In the genomic region with DNA sequence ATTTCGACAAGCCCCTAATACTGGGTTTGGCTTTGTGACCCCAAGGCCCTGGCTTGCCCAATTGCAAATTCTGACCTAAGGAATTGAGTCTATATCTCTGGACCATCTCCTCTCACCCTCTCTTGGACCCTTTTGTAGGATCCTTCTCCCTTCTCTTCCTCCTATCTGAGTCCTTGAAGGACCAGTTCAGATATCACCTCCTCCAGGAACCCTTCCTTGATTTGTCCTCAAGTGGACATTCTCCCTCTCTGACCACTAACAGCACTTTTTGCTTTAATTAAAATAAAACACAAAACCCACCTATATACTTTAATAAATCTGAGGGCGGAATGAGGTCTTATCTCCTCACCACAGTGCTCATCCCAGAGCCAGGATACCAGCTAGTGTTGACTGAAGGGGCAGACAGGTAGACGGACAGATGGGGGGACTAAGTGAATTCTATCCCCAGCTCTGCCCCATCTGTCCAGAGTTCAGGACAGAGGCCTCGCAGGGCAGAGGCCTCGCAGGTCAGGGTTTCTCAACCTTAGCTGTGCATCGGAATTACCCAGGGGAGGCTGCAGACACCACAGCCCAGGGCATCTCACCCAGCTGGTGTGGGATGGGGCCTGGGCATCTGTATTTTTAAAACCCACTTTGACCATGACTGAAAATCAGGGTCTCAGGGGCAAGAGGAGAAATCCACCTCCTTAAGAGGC, we compare ENCODE assay signal across 15 cellular contexts. TPM values are rescaled to one million over a fixed set of nuclear protein-coding genes. Genes with fewer than 3 reads are reported as not detected.
DNase-seq lines count a peak whose midpoint lies in the region; ATAC-seq and TF ChIP-seq lines count a peak whose summit lies in the region.
"Had no signal": no experiment of that assay in that cellular context is flagged by ENCODE, and none has a peak within 500 bp of the region (broad histone marks: within the 10 kb centered on the region; RNA-seq: fewer than 3 reads in every experiment).

No MANE protein-coding gene starts in this region.

- H3K27ac ChIP-seq in RWPE2 (ENCODE audit: poor library complexity, severe bottlenecking) (peak overlapping the region; percentile 95), foreskin keratinocyte (peak overlapping the region; percentile 13), gastrocnemius medialis (peak overlapping the region in 3 of 4 donors; percentile 36 to 69 (median 53)), endodermal cell (ENCODE audit: low read depth, low read length) (no peak overlapping the region)
- H3K27ac ChIP-seq: testis had no signal

- TF ChIP-seq CTCF in CD14-positive monocyte (IDR thresholded peaks at IDR 0.05) = no peak
- TF ChIP-seq CTCF in RWPE2 (IDR thresholded peaks at IDR 0.05; ENCODE audit: poor library complexity, severe bottlenecking) = no peak
- no peak for TF ChIP-seq CTCF in foreskin keratinocyte (conservative IDR thresholded peaks at IDR 0.05)
- TF ChIP-seq CTCF in gastrocnemius medialis (IDR thresholded peaks at IDR 0.05 in 4 of 5, conservative IDR thresholded peaks at IDR 0.05 in 1 of 5) = no peak
- TF ChIP-seq CTCF in endodermal cell (conservative IDR thresholded peaks at IDR 0.05) = no peak

- H3K27me3 Mint-ChIP-seq in CD14-positive monocyte (ENCODE audit: low read depth in 3 of 3) (peaks cover 13 to 28% (median 17%) of the 10 kb centered on the region in 3 donors), endodermal cell (ENCODE audit: insufficient read depth) (peaks cover 3% of the 10 kb centered on the region)

- no peak for DNase-seq in CD14-positive monocyte (ENCODE audit: low spot score)
- no peak for DNase-seq in RWPE2 (ENCODE audit: low spot score)
- no peak for DNase-seq in foreskin keratinocyte
- DNase-seq in gastrocnemius medialis = no peak
- no peak for DNase-seq in endodermal cell
- DNase-seq in AG20443 (ENCODE audit: low spot score) = no peak
- no peak for DNase-seq in NCI-H1436 treated with DMSO at 0.1 percent for 48 hours (lab: John Stamatoyannopoulos, UW)
- DNase-seq: activated CD4-positive, CD25-positive, alpha-beta regulatory T cell treated with anti-CD3 and anti-CD28 coated beads, Interleukin-2, amount 50 U/mL, for 72 hours; activated CD8-positive, alpha-beta memory T cell treated with anti-CD3 and anti-CD28 coated beads, Interleukin-2, amount 50 U/mL, for 4 hours; activated naive CD4-positive, alpha-beta T cell treated with anti-CD3 and anti-CD28 coated beads for 36 hours; NCI-H1930; NCI-H524 treated with DMSO at 0.1 percent for 48 hours; testis had no signal

- no peak for TF ChIP-seq POLR2A in gastrocnemius medialis (IDR thresholded peaks at IDR 0.05)

- no peak for ATAC-seq in RWPE2 (ENCODE audit: low read depth)
- no peak for ATAC-seq in foreskin keratinocyte
- no peak for ATAC-seq in gastrocnemius medialis
- no peak for ATAC-seq in HG02588 (IDR thresholded peaks at IDR 0.05; ENCODE audit: unreplicated experiment)

- 91% methylated on average over 5 to 6 of the region's 6 CpGs for WGBS in endodermal cell (ENCODE audit: insufficient coverage in 1 of 2, insufficient read length in 1 of 2), 2 experiments

- H3K4me3 ChIP-seq in RWPE2 (ENCODE audit: severe bottlenecking) (no peak overlapping the region), gastrocnemius medialis (no peak overlapping the region), endodermal cell (ENCODE audit: low read length) (no peak overlapping the region)
- H3K4me3 ChIP-seq: testis had no signal

- H3K9ac ChIP-seq in endodermal cell (ENCODE audit: extremely low read depth, low read length, poor library complexity, severe bottlenecking) = no peak overlapping the region

- H3K4me3 Mint-ChIP-seq in CD14-positive monocyte = no peak overlapping the region
- H3K4me3 Mint-ChIP-seq in endodermal cell = no peak overlapping the region
- H3K4me3 Mint-ChIP-seq: activated naive CD4-positive, alpha-beta T cell treated with anti-CD3 and anti-CD28 coated beads for 36 hours; T-helper 1 cell treated with Interleukin-12 subunit alpha and Interleukin-12 subunit beta and Interleukin-4 antibody, amounts not matched to agents 30 μg/mL and 1 μg/mL, for 36 hours had no signal

- H3K36me3 Mint-ChIP-seq in CD14-positive monocyte (peaks cover 0 to 5% of the 10 kb centered on the region in 2 donors), endodermal cell (ENCODE audit: low read depth) (peaks cover 5% of the 10 kb centered on the region)

- no peaks in the 10 kb centered on the region for H3K9me3 ChIP-seq in RWPE2 (ENCODE audit: severe bottlenecking)
- H3K9me3 ChIP-seq in gastrocnemius medialis = no peaks in the 10 kb centered on the region
- no peaks in the 10 kb centered on the region for H3K9me3 ChIP-seq in endodermal cell (ENCODE audit: control insufficient read depth, low read length)
- H3K9me3 ChIP-seq: testis had no signal

- H3K36me3 ChIP-seq in RWPE2 (ENCODE audit: low read depth) = peaks cover 21% of the 10 kb centered on the region
- peaks cover 0 to 7% of the 10 kb centered on the region in 2 donors for H3K36me3 ChIP-seq in gastrocnemius medialis
- no peaks in the 10 kb centered on the region for H3K36me3 ChIP-seq in endodermal cell (ENCODE audit: control insufficient read depth, insufficient read depth, low read length)

- H3K27ac Mint-ChIP-seq in CD14-positive monocyte (peak overlapping the region in 6 of 7 donors; percentile 32 to 73 (median 56)), endodermal cell (no peak overlapping the region)
- H3K27ac Mint-ChIP-seq: activated naive CD4-positive, alpha-beta T cell treated with anti-CD3 and anti-CD28 coated beads for 36 hours; T-helper 1 cell treated with Interleukin-12 subunit alpha and Interleukin-12 subunit beta and Interleukin-4 antibody, amounts not matched to agents 30 μg/mL and 1 μg/mL, for 36 hours had no signal

- peaks cover 33% of the 10 kb centered on the region for H3K4me1 Mint-ChIP-seq in CD14-positive monocyte
- peaks cover 11% of the 10 kb centered on the region for H3K4me1 Mint-ChIP-seq in endodermal cell

- intact Hi-C loops in CD14-positive monocyte (cut with micrococcal nuclease) (no loop called here), gastrocnemius medialis (cut with DNase I; ENCODE audit: low total_unique reads) (no loop called here)

- in situ Hi-C loops in gastrocnemius medialis (cut with MboI; ENCODE audit: low sequenced_read_pairs in 4 of 4) = loop anchor here in 1 of 4 donors (25.0 kb wide), 1 partner anchor 211 kb away; the partner anchor contains the start of gene GFAP

- H3K4me1 ChIP-seq in RWPE2 (ENCODE audit: insufficient read depth, poor library complexity, severe bottlenecking) (peaks cover 45% of the 10 kb centered on the region), foreskin keratinocyte (peaks cover 35% of the 10 kb centered on the region), gastrocnemius medialis (peaks cover 44% of the 10 kb centered on the region in 2 donors), endodermal cell (ENCODE audit: control insufficient read depth, insufficient read depth, low read length) (peaks cover 10% of the 10 kb centered on the region)

- H3K27me3 ChIP-seq in RWPE2 (ENCODE audit: insufficient read depth, poor library complexity, severe bottlenecking) (no peaks in the 10 kb centered on the region), foreskin keratinocyte (no peaks in the 10 kb centered on the region), gastrocnemius medialis (no peaks in the 10 kb centered on the region), endodermal cell (ENCODE audit: control insufficient read depth, insufficient read depth, low read length, poor library complexity, severe bottlenecking) (no peaks in the 10 kb centered on the region)
- H3K27me3 ChIP-seq: testis had no signal

- H3K9me3 Mint-ChIP-seq in CD14-positive monocyte = peaks cover 0 to 5% (median 0%) of the 10 kb centered on the region in 7 donors
- no peaks in the 10 kb centered on the region for H3K9me3 Mint-ChIP-seq in endodermal cell
- H3K9me3 Mint-ChIP-seq: activated naive CD4-positive, alpha-beta T cell treated with anti-CD3 and anti-CD28 coated beads for 36 hours; T-helper 1 cell treated with Interleukin-12 subunit alpha and Interleukin-12 subunit beta and Interleukin-4 antibody, amounts not matched to agents 30 μg/mL and 1 μg/mL, for 36 hours had no signal

RNA-seq across cellular contexts. Expression of gene PLCD3, which starts 9.1 kb away (rescaled TPM):
- polyA plus RNA-seq in CD14-positive monocyte (1 to 10 TPM in 1 of 2 donors, under 1 TPM in 1; 0.97 to 2.5 TPM), foreskin keratinocyte (85.8 and 97.4 TPM in 2 replicates)
- total RNA-seq in foreskin keratinocyte (60.8 and 63.6 TPM in 2 replicates), gastrocnemius medialis (100 to 1,000 TPM in 1 of 4 donors, 10 to 100 TPM in 3; 38.6 to 186 (median 75.1) TPM), endodermal cell (10 to 100 TPM; 34.8 to 42.9 TPM)
- 16.1 TPM for polyA plus RNA-seq in endodermal cell (2013, experiment 1 of 2)
- polyA plus RNA-seq in endodermal cell (2013, experiment 2 of 2) = 20.9 TPM

RNA-seq across cellular contexts. Expression of gene ACBD4, which starts 12.3 kb away (rescaled TPM):
- polyA plus RNA-seq in CD14-positive monocyte (1 to 10 TPM; 4.8 to 6.2 TPM), foreskin keratinocyte (4.5 TPM in 2 replicates)
- total RNA-seq in foreskin keratinocyte (4.3 and 4.4 TPM in 2 replicates), gastrocnemius medialis (1 to 10 TPM; 2.2 to 3.2 (median 2.5) TPM), endodermal cell (10 to 100 TPM; 17.4 to 19.5 TPM)
- 6.8 TPM for polyA plus RNA-seq in endodermal cell (2013, experiment 1 of 2)
- 6.0 TPM for polyA plus RNA-seq in endodermal cell (2013, experiment 2 of 2)

RNA-seq across cellular contexts. Expression of gene HEXIM1, which starts 25.1 kb away (rescaled TPM):
- 1 to 10 TPM; 2.2 to 2.5 TPM for polyA plus RNA-seq in CD14-positive monocyte
- total RNA-seq in foreskin keratinocyte = 23.0 and 25.6 TPM in 2 replicates
- 26.7 and 27.9 TPM in 2 replicates for polyA plus RNA-seq in foreskin keratinocyte
- total RNA-seq in gastrocnemius medialis = 10 to 100 TPM; 26.3 to 79.6 (median 36.9) TPM
- 10 to 100 TPM; 37.0 to 39.2 TPM for total RNA-seq in endodermal cell
- 20.1 TPM for polyA plus RNA-seq in endodermal cell (2013, experiment 1 of 2)
- polyA plus RNA-seq in endodermal cell (2013, experiment 2 of 2) = 19.4 TPM

RNA-seq across cellular contexts. Expression of gene HEXIM2, which starts 38.5 kb away (rescaled TPM):
- polyA plus RNA-seq in CD14-positive monocyte = 1 to 10 TPM; 2.5 to 2.9 TPM
- total RNA-seq in foreskin keratinocyte = 3.7 and 5.3 TPM in 2 replicates
- 5.7 and 6.3 TPM in 2 replicates for polyA plus RNA-seq in foreskin keratinocyte
- total RNA-seq in gastrocnemius medialis = 10 to 100 TPM; 31.4 to 70.8 (median 64.9) TPM
- 10 to 100 TPM; 12.9 to 13.1 TPM for total RNA-seq in endodermal cell
- polyA plus RNA-seq in endodermal cell (2013, experiment 1 of 2) = 8.6 TPM
- 7.7 TPM for polyA plus RNA-seq in endodermal cell (2013, experiment 2 of 2)
